1 cellular context compared by ENCODE assay signal in the genomic region with DNA sequence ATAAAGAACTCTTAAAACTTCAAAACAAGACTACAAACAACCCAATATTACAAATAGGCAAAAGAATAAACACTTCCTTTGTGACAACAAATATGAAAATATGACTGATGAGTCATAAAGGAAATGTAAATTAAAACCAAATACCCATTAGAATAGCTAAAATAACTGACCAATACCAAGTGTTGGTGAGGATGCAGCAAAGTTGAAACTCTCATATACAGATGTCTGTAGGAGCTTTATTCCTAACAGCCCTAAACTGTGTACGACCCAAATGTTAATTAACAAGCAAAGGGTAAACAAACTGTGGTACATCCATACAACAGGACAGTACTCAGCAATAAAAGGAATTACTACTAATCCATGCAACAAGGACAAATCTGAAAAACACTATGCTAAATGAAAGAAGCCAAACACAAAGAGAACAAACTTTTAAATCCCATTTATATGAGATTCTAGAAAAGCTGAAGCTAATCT.
TF ChIP-seq lines count a peak whose summit lies in the region.

No MANE protein-coding gene starts in this region.

TF ChIP-seq in GM23338, 12 proteins besides CTCF, POLR2A, EP300 and RAD21 (continued from another document):
- TF ChIP-seq, protein P1, sequence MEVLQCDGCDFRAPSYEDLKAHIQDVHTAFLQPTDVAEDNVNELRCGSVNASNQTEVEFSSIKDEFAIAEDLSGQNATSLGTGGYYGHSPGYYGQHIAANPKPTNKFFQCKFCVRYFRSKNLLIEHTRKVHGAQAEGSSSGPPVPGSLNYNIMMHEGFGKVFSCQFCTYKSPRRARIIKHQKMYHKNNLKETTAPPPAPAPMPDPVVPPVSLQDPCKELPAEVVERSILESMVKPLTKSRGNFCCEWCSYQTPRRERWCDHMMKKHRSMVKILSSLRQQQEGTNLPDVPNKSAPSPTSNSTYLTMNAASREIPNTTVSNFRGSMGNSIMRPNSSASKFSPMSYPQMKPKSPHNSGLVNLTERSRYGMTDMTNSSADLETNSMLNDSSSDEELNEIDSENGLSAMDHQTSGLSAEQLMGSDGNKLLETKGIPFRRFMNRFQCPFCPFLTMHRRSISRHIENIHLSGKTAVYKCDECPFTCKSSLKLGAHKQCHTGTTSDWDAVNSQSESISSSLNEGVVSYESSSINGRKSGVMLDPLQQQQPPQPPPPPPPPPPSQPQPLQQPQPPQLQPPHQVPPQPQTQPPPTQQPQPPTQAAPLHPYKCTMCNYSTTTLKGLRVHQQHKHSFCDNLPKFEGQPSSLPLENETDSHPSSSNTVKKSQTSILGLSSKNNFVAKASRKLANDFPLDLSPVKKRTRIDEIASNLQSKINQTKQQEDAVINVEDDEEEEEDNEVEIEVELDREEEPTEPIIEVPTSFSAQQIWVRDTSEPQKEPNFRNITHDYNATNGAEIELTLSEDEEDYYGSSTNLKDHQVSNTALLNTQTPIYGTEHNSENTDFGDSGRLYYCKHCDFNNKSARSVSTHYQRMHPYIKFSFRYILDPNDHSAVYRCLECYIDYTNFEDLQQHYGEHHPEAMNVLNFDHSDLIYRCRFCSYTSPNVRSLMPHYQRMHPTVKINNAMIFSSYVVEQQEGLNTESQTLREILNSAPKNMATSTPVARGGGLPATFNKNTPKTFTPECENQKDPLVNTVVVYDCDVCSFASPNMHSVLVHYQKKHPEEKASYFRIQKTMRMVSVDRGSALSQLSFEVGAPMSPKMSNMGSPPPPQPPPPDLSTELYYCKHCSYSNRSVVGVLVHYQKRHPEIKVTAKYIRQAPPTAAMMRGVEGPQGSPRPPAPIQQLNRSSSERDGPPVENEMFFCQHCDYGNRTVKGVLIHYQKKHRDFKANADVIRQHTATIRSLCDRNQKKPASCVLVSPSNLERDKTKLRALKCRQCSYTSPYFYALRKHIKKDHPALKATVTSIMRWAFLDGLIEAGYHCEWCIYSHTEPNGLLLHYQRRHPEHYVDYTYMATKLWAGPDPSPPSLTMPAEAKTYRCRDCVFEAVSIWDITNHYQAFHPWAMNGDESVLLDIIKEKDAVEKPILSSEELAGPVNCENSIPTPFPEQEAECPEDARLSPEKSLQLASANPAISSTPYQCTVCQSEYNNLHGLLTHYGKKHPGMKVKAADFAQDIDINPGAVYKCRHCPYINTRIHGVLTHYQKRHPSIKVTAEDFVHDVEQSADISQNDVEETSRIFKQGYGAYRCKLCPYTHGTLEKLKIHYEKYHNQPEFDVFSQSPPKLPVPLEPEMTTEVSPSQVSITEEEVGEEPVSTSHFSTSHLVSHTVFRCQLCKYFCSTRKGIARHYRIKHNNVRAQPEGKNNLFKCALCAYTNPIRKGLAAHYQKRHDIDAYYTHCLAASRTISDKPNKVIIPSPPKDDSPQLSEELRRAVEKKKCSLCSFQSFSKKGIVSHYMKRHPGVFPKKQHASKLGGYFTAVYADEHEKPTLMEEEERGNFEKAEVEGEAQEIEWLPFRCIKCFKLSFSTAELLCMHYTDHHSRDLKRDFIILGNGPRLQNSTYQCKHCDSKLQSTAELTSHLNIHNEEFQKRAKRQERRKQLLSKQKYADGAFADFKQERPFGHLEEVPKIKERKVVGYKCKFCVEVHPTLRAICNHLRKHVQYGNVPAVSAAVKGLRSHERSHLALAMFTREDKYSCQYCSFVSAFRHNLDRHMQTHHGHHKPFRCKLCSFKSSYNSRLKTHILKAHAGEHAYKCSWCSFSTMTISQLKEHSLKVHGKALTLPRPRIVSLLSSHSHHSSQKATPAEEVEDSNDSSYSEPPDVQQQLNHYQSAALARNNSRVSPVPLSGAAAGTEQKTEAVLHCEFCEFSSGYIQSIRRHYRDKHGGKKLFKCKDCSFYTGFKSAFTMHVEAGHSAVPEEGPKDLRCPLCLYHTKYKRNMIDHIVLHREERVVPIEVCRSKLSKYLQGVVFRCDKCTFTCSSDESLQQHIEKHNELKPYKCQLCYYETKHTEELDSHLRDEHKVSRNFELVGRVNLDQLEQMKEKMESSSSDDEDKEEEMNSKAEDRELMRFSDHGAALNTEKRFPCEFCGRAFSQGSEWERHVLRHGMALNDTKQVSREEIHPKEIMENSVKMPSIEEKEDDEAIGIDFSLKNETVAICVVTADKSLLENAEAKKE (CRISPR knock-in tag; IDR thresholded peaks at IDR 0.05): no peak
- TF ChIP-seq EZH2phosphoT487 (IDR thresholded peaks at IDR 0.05; ENCODE audit: unreplicated experiment) (no peak), NANOG (IDR thresholded peaks at IDR 0.05; ENCODE audit: borderline replicate concordance) (no peak), POLR2AphosphoS5 (IDR thresholded peaks at IDR 0.05; ENCODE audit: low read depth) (no peak), STAT1 (IDR thresholded peaks at IDR 0.05; ENCODE audit: unreplicated experiment) (no peak), EZH2 (IDR thresholded peaks at IDR 0.05; ENCODE audit: low read depth, unreplicated experiment) (no peak), ZNF331 (CRISPR knock-in tag; IDR thresholded peaks at IDR 0.05; ENCODE audit: low read depth) (no peak)
- TF ChIP-seq, protein P2, sequence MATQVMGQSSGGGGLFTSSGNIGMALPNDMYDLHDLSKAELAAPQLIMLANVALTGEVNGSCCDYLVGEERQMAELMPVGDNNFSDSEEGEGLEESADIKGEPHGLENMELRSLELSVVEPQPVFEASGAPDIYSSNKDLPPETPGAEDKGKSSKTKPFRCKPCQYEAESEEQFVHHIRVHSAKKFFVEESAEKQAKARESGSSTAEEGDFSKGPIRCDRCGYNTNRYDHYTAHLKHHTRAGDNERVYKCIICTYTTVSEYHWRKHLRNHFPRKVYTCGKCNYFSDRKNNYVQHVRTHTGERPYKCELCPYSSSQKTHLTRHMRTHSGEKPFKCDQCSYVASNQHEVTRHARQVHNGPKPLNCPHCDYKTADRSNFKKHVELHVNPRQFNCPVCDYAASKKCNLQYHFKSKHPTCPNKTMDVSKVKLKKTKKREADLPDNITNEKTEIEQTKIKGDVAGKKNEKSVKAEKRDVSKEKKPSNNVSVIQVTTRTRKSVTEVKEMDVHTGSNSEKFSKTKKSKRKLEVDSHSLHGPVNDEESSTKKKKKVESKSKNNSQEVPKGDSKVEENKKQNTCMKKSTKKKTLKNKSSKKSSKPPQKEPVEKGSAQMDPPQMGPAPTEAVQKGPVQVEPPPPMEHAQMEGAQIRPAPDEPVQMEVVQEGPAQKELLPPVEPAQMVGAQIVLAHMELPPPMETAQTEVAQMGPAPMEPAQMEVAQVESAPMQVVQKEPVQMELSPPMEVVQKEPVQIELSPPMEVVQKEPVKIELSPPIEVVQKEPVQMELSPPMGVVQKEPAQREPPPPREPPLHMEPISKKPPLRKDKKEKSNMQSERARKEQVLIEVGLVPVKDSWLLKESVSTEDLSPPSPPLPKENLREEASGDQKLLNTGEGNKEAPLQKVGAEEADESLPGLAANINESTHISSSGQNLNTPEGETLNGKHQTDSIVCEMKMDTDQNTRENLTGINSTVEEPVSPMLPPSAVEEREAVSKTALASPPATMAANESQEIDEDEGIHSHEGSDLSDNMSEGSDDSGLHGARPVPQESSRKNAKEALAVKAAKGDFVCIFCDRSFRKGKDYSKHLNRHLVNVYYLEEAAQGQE (IDR thresholded peaks at IDR 0.05; ENCODE audit: unreplicated experiment): no peak
